ENCODE assay signal across 25 cellular contexts in genomic region chr3:94106268-94106667, GRCh38.
"Had no signal": no experiment of that assay in that cellular context is flagged by ENCODE, and none has a peak within 500 bp of the region (broad histone marks: within the 10 kb centered on the region; RNA-seq: fewer than 3 reads in every experiment).

No MANE protein-coding gene starts in this region.

- H3K27ac ChIP-seq: colonic mucosa, epithelial cell of prostate, lower lobe of right lung, transverse colon, WERI-Rb-1 had no signal

- ATAC-seq: activated CD4-positive, CD25-positive, alpha-beta regulatory T cell treated with anti-CD3 and anti-CD28 coated beads, Interleukin-2, amount 50 U/mL, for 24 hours; activated CD8-positive, alpha-beta T cell treated with anti-CD3 and anti-CD28 coated beads for 36 hours; activated T-cell treated with anti-CD3 and anti-CD28 coated beads, Interleukin-2, amount 50 U/mL, for 4 hours; activated T-helper 17 cell treated with anti-CD3 and anti-CD28 coated beads, Interleukin-2, amount 50 U/mL, for 72 hours; left lobe of liver; lower lobe of right lung; mucosa of descending colon; natural killer cell treated with Interleukin-12 subunit alpha and Interleukin-12 subunit beta and Interleukin-15 and Interleukin-18, amount 100 ng/mL, for 72 hours; right cardiac atrium had no signal

- DNase-seq: activated CD4-positive, alpha-beta T cell treated with anti-CD3 and anti-CD28 coated beads, Interleukin-2, amount 50 U/mL, for 1 hour; activated CD8-positive, alpha-beta T cell treated with anti-CD3 and anti-CD28 coated beads for 36 hours; activated T-cell treated with anti-CD3 and anti-CD28 coated beads, Interleukin-2, amount 50 U/mL, for 4 hours; anterior cingulate cortex; cerebellar nuclear complex; colonic mucosa; effector CD8-positive, alpha-beta T cell; kidney glomerular epithelial cell; lower lobe of right lung; mesenchymal stem cell; mucosa of descending colon; right cardiac atrium; stimulated activated CD4-positive, alpha-beta T cell treated with anti-CD3 and anti-CD28 coated beads, Interleukin-15, amount 100 ng/mL, for 24 hours; stimulated activated CD4-positive, alpha-beta T cell treated with anti-CD3 and anti-CD28 coated beads, Interleukin-2, amount 100 ng/mL, for 24 hours; stimulated activated naive CD4-positive, alpha-beta T cell; T-helper 1 cell; transverse colon; WERI-Rb-1 had no signal

- H3K9me3 ChIP-seq: colonic mucosa, lower lobe of right lung, mucosa of descending colon, transverse colon had no signal

- H3K36me3 ChIP-seq: colonic mucosa, WERI-Rb-1 had no signal

- H3K4me3 Mint-ChIP-seq: activated CD8-positive, alpha-beta T cell treated with anti-CD3 and anti-CD28 coated beads for 36 hours; activated naive CD8-positive, alpha-beta T cell; activated T-cell treated with anti-CD3 and anti-CD28 coated beads, Interleukin-2, amount 50 U/mL, for 4 hours; activated T-helper 17 cell treated with anti-CD3 and anti-CD28 coated beads, Interleukin-2, amount 50 U/mL, for 72 hours; natural killer cell treated with Interleukin-12 subunit alpha and Interleukin-12 subunit beta and Interleukin-15 and Interleukin-18, amount 100 ng/mL, for 72 hours; T-helper 2 cell treated with Interferon-gamma antibody and Interleukin-4, amounts not matched to agents 5 μg/mL and 100 μg/mL, for 36 hours had no signal

- H3K27me3 ChIP-seq: colonic mucosa, transverse colon had no signal

- H3K4me3 ChIP-seq: colonic mucosa, lower lobe of right lung, mucosa of descending colon, transverse colon had no signal

- H3K9me3 Mint-ChIP-seq: activated CD8-positive, alpha-beta T cell treated with anti-CD3 and anti-CD28 coated beads for 36 hours; activated T-cell treated with anti-CD3 and anti-CD28 coated beads, Interleukin-2, amount 50 U/mL, for 4 hours; activated T-helper 17 cell treated with anti-CD3 and anti-CD28 coated beads, Interleukin-2, amount 50 U/mL, for 72 hours; natural killer cell treated with Interleukin-12 subunit alpha and Interleukin-12 subunit beta and Interleukin-15 and Interleukin-18, amount 100 ng/mL, for 72 hours; T-helper 2 cell treated with Interferon-gamma antibody and Interleukin-4, amounts not matched to agents 5 μg/mL and 100 μg/mL, for 36 hours had no signal

- H3K27me3 Mint-ChIP-seq: activated CD8-positive, alpha-beta T cell treated with anti-CD3 and anti-CD28 coated beads for 36 hours; activated naive CD8-positive, alpha-beta T cell; activated T-helper 17 cell treated with anti-CD3 and anti-CD28 coated beads, Interleukin-2, amount 50 U/mL, for 72 hours; natural killer cell treated with Interleukin-12 subunit alpha and Interleukin-12 subunit beta and Interleukin-15 and Interleukin-18, amount 100 ng/mL, for 72 hours had no signal

- H3K27ac Mint-ChIP-seq: activated CD8-positive, alpha-beta T cell treated with anti-CD3 and anti-CD28 coated beads for 36 hours; activated naive CD8-positive, alpha-beta T cell; activated T-helper 17 cell treated with anti-CD3 and anti-CD28 coated beads, Interleukin-2, amount 50 U/mL, for 72 hours; natural killer cell treated with Interleukin-12 subunit alpha and Interleukin-12 subunit beta and Interleukin-15 and Interleukin-18, amount 100 ng/mL, for 72 hours; T-helper 2 cell treated with Interferon-gamma antibody and Interleukin-4, amounts not matched to agents 5 μg/mL and 100 μg/mL, for 36 hours had no signal

- H3K4me1 ChIP-seq: colonic mucosa, lower lobe of right lung, transverse colon had no signal

- H3K4me1 Mint-ChIP-seq: activated T-helper 17 cell treated with anti-CD3 and anti-CD28 coated beads, Interleukin-2, amount 50 U/mL, for 72 hours had no signal
